ENCODE assay signal across 8 cellular contexts in genomic region chrX:53312946-53313745, GRCh38. TPM values are rescaled to one million over a fixed set of nuclear protein-coding genes. Genes with fewer than 3 reads are reported as not detected.
DNase-seq lines count a peak whose midpoint lies in the region; ATAC-seq lines count a peak whose summit lies in the region.

No MANE protein-coding gene starts in this region.

- H3K4me1 Mint-ChIP-seq in activated naive CD4-positive, alpha-beta T cell treated with anti-CD3 and anti-CD28 coated beads for 36 hours (ENCODE audit: low read depth), result no peaks in the 10 kb centered on the region

- no peak overlapping the region for H3K27ac Mint-ChIP-seq in activated naive CD4-positive, alpha-beta T cell treated with anti-CD3 and anti-CD28 coated beads for 36 hours

- no peaks in the 10 kb centered on the region for H3K36me3 Mint-ChIP-seq in activated naive CD4-positive, alpha-beta T cell treated with anti-CD3 and anti-CD28 coated beads for 36 hours (ENCODE audit: low read depth)

- WGBS in aorta, 2 donors, result 2 to 7% methylated on average over 8 of the region's 8 CpGs

- CTCF ChIA-PET in activated naive CD4-positive, alpha-beta T cell treated with anti-CD3 and anti-CD28 coated beads for 36 hours (lab: Charles Lee), result interaction anchor here (0.5 to 5.2 kb wide), 26 partner anchors 8 to 1586 kb away, joined by 3 to 34 read pairs (median 4); partner anchors contain the start of genes IQSEC2, RIBC1 and SMC1A

- H3K9me3 ChIP-seq in aorta (ENCODE audit: control insufficient read depth, low read length), result no peaks in the 10 kb centered on the region

- DNase-seq in GF-D8 (lab: John Stamatoyannopoulos, UW) (peak; percentile 67), HT1080 (ENCODE audit: low read depth) (peak; percentile 42), SHP77 treated with DMSO at 0.1 percent for 48 hours (lab: John Stamatoyannopoulos, UW) (peak; percentile 32), glomerular endothelial cell (ENCODE audit: extremely low read depth, low read depth, low spot score) (peak; percentile 42), pons (ENCODE audit: low spot score) (peak; percentile 60), aorta (peak; percentile 60 to 81)
- DNase-seq in activated naive CD4-positive, alpha-beta T cell treated with anti-CD3 and anti-CD28 coated beads for 36 hours, result peak; percentile 77

- H3K9me3 Mint-ChIP-seq in activated naive CD4-positive, alpha-beta T cell treated with anti-CD3 and anti-CD28 coated beads for 36 hours, result no peaks in the 10 kb centered on the region

- H3K27ac ChIP-seq in aorta (ENCODE audit: low read depth in 1 of 2, low read length in 2 of 2), result no peak overlapping the region

- H3K27me3 ChIP-seq in aorta (ENCODE audit: control insufficient read depth in 1 of 2, insufficient read depth in 2 of 2, low read length in 1 of 2), result no peaks in the 10 kb centered on the region

- H3K27me3 Mint-ChIP-seq in activated naive CD4-positive, alpha-beta T cell treated with anti-CD3 and anti-CD28 coated beads for 36 hours (ENCODE audit: low read depth), result peaks cover 5% of the 10 kb centered on the region

- H3K4me3 ChIP-seq in aorta (ENCODE audit: low read length in 2 of 2), result no peak overlapping the region

- H3K4me3 Mint-ChIP-seq in activated naive CD4-positive, alpha-beta T cell treated with anti-CD3 and anti-CD28 coated beads for 36 hours, result no peak overlapping the region

- no peaks in the 10 kb centered on the region for H3K4me1 ChIP-seq in aorta (ENCODE audit: control insufficient read depth in 1 of 2, insufficient read depth in 2 of 2, low read length in 2 of 2)

- ATAC-seq in aorta (ENCODE audit: low FRiP score) (peak; percentile 71), GM18873 (IDR thresholded peaks at IDR 0.05; ENCODE audit: low FRiP score, unreplicated experiment) (no peak)

- no peaks in the 10 kb centered on the region for H3K36me3 ChIP-seq in aorta (ENCODE audit: control insufficient read depth in 1 of 2, insufficient read depth in 2 of 2, low read length in 1 of 2)

- intact Hi-C loops in activated naive CD4-positive, alpha-beta T cell treated with anti-CD3 and anti-CD28 coated beads for 36 hours (cut with micrococcal nuclease), result loop anchor here (1.0 to 10.0 kb wide), 2 partner anchors 62 to 169 kb away; no protein-coding TSS in a partner anchor
- intact Hi-C loops in aorta (cut with DNase I), result loop anchor here (5.0 to 10.0 kb wide), 2 partner anchors 124 to 1742 kb away; no protein-coding TSS in a partner anchor

RNA-seq across cellular contexts. Expression of gene IQSEC2, which starts 31.8 kb away (rescaled TPM):
- total RNA-seq in HT1080 (2014; rRNA removed; shearing (Covaris generic)), result 4.3 and 9.8 TPM in 2 replicates
- 5.5 and 7.1 TPM in 2 replicates for polyA plus RNA-seq in HT1080 (2015; cell fraction: cytosol; rRNA removed)
- 4.2 and 10.5 TPM in 2 replicates for polyA plus RNA-seq in HT1080 (2015; cell fraction: nucleus; rRNA removed)
- total RNA-seq in activated naive CD4-positive, alpha-beta T cell treated with anti-CD3 and anti-CD28 coated beads for 36 hours, result under 1 TPM; 0.20 to 0.48 TPM
- total RNA-seq in glomerular endothelial cell (10.8 and 16.6 TPM in 2 replicates), aorta (10 to 100 TPM; 17.1 to 27.4 TPM)
- 10 to 100 TPM; 15.2 to 15.4 TPM for polyA plus RNA-seq in aorta
